26 cellular contexts compared by ENCODE assay signal in the genomic region with DNA sequence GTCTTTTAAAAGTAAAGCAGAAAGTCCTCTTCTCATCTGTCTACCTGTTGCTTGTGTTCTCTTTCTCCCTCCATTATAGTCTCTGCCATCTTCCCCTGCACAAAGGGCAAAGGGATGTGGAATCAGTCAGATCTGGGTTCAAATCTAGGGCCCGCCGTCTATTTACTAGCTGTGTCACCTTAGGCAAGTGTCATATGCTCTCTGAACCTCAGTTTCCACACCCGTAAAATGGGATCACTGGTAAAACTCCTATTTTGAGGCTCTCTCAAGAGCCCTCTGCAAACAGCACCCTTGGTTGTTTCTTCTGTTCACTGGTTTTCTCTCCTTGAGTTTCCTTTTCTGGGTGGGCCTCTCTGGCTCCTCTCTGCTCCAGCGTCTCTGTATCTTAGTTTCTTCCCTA.
"Had no signal": no experiment of that assay in that cellular context is flagged by ENCODE, and none has a peak within 500 bp of the region (broad histone marks: within the 10 kb centered on the region; RNA-seq: fewer than 3 reads in every experiment).

No MANE protein-coding gene starts in this region.

- H3K4me3 ChIP-seq: gastrocnemius medialis, heart left ventricle, hepatocyte, mucosa of descending colon, testis, tibial artery, upper lobe of left lung had no signal

- DNase-seq: effector CD8-positive, alpha-beta T cell; foreskin fibroblast; gastrocnemius medialis; heart left ventricle; kidney; mesenchymal stem cell; mucosa of descending colon; naive B cell; stimulated activated CD4-positive, alpha-beta T cell treated with anti-CD3 and anti-CD28 coated beads, Interleukin-2, amount 100 ng/mL, for 24 hours; stimulated activated CD4-positive, alpha-beta T cell treated with anti-CD3 and anti-CD28 coated beads, Interleukin-4, amount 100 ng/mL, for 24 hours; stimulated activated naive CD8-positive, alpha-beta T cell treated with anti-CD3 and anti-CD28 coated beads, Interleukin-15, Interleukin-2, amounts not matched to agents 100 U/mL and 50 U/mL, for 24 hours; substantia nigra; testis; tibial artery; upper lobe of left lung had no signal

- H3K27me3 ChIP-seq: gastrocnemius medialis, hepatocyte, testis, tibial artery had no signal

- H3K4me2 ChIP-seq: hepatocyte had no signal

- H3K9me3 Mint-ChIP-seq: dendritic cell treated with granulocyte-macrophage colony-stimulating factor and Interleukin-4, amounts not matched to agents 40 ng/mL and 50 ng/mL, for 4 days; endodermal cell; mesothelial cell of epicardium; stimulated activated memory B cell treated with anti-CD40 and anti-IgM and Interleukin-4, amounts not matched to agents 10 μg/mL and 1 μg/mL and 100 μg/mL, for 72 hours had no signal

- H3K36me3 Mint-ChIP-seq: mesothelial cell of epicardium; stimulated activated memory B cell treated with anti-CD40 and anti-IgM and Interleukin-4, amounts not matched to agents 10 μg/mL and 1 μg/mL and 100 μg/mL, for 72 hours had no signal

- H3K36me3 ChIP-seq: gastrocnemius medialis, heart left ventricle, neutrophil, tibial artery, upper lobe of left lung had no signal

- H3K9me3 ChIP-seq: gastrocnemius medialis, heart left ventricle, mucosa of descending colon, neutrophil, testis, tibial artery, upper lobe of left lung had no signal

- H3K27ac Mint-ChIP-seq: dendritic cell treated with granulocyte-macrophage colony-stimulating factor and Interleukin-4, amounts not matched to agents 40 ng/mL and 50 ng/mL, for 4 days; endodermal cell; mesothelial cell of epicardium; progenitor cell of endocrine pancreas; stimulated activated memory B cell treated with anti-CD40 and anti-IgM and Interleukin-4, amounts not matched to agents 10 μg/mL and 1 μg/mL and 100 μg/mL, for 72 hours had no signal

- H3K9ac ChIP-seq: parathyroid adenoma had no signal

- H3K4me3 Mint-ChIP-seq: dendritic cell treated with granulocyte-macrophage colony-stimulating factor and Interleukin-4, amounts not matched to agents 40 ng/mL and 50 ng/mL, for 4 days; endodermal cell; mesothelial cell of epicardium; stimulated activated memory B cell treated with anti-CD40 and anti-IgM and Interleukin-4, amounts not matched to agents 10 μg/mL and 1 μg/mL and 100 μg/mL, for 72 hours had no signal

- ATAC-seq: esophagus mucosa; gastrocnemius medialis; heart left ventricle; left lobe of liver; mucosa of descending colon; sciatic nerve; stimulated activated memory B cell treated with anti-CD40 and anti-IgM and Interleukin-4, amounts not matched to agents 10 μg/mL and 1 μg/mL and 100 μg/mL, for 72 hours; stimulated activated naive CD8-positive, alpha-beta T cell treated with anti-CD3 and anti-CD28 coated beads, Interleukin-15, Interleukin-2, amounts not matched to agents 100 U/mL and 50 U/mL, for 24 hours had no signal
